In genomic region chr7:155714702-155715101, GRCh38 we compare ENCODE assay signal across 1 cellular context.
TF ChIP-seq lines count a peak whose summit lies in the region.

No MANE protein-coding gene starts in this region.

TF ChIP-seq in H1, 55 proteins besides CTCF, POLR2A, EP300 and RAD21 (continued from another document):
- TF ChIP-seq ZNF274 (IDR thresholded peaks at IDR 0.05; ENCODE audit: borderline replicate concordance, extremely low read depth, low read length), result no peak
- no peak for TF ChIP-seq SRF (IDR thresholded peaks at IDR 0.05; ENCODE audit: low read depth, low read length)
- TF ChIP-seq CHD2 (IDR thresholded peaks at IDR 0.05; ENCODE audit: low read length), result no peak
- no peak for TF ChIP-seq E2F6 (IDR thresholded peaks at IDR 0.05)
- no peak for TF ChIP-seq ASH2L (IDR thresholded peaks at IDR 0.05; ENCODE audit: low read length)
- TF ChIP-seq RFX5 (IDR thresholded peaks at IDR 0.05; ENCODE audit: borderline replicate concordance, low read depth, low read length), result no peak
- TF ChIP-seq CEBPB (IDR thresholded peaks at IDR 0.05; ENCODE audit: low read depth, low read length), result no peak
- TF ChIP-seq NRF1 (IDR thresholded peaks at IDR 0.05; ENCODE audit: low read depth, low read length), result no peak
- TF ChIP-seq RXRA (IDR thresholded peaks at IDR 0.05; ENCODE audit: insufficient read depth, low read depth, low read length), result no peak
- TF ChIP-seq RBBP5 (IDR thresholded peaks at IDR 0.05; ENCODE audit: borderline replicate concordance, low read depth, low read length), result no peak
- TF ChIP-seq RNF2 (IDR thresholded peaks at IDR 0.05; ENCODE audit: borderline replicate concordance, low read depth, low read length, missing control alignments, poor library complexity, severe bottlenecking), result no peak
- TF ChIP-seq GABPA (IDR thresholded peaks at IDR 0.05; ENCODE audit: borderline replicate concordance, insufficient read depth, low read length), result no peak
- no peak for TF ChIP-seq BRCA1 (IDR thresholded peaks at IDR 0.05; ENCODE audit: low read depth, low read length)
- no peak for TF ChIP-seq HDAC6 (IDR thresholded peaks at IDR 0.05; ENCODE audit: low read depth, low read length)
- TF ChIP-seq KDM1A (IDR thresholded peaks at IDR 0.05; ENCODE audit: borderline replicate concordance, low read length), result no peak
